11 cellular contexts compared by ENCODE assay signal in genomic region chr10:72315054-72315453, GRCh38. TPM values are rescaled to one million over a fixed set of nuclear protein-coding genes. Genes with fewer than 3 reads are reported as not detected.
A peak's percentile ranks its signal among the peaks of the same experiment; 100 is the strongest.
DNase-seq lines count a peak whose midpoint lies in the region; ATAC-seq, FAIRE-seq and TF ChIP-seq lines count a peak whose summit lies in the region.
"Had no signal": no experiment of that assay in that cellular context is flagged by ENCODE, and none has a peak within 500 bp of the region (broad histone marks: within the 10 kb centered on the region; RNA-seq: fewer than 3 reads in every experiment).

No MANE protein-coding gene starts in this region.

- no peaks in the 10 kb centered on the region for H3K27me3 ChIP-seq in endothelial cell of umbilical vein (ENCODE audit: control insufficient read depth in 2 of 2, insufficient read depth in 2 of 2, low read length in 2 of 2)
- no peaks in the 10 kb centered on the region for H3K27me3 ChIP-seq in ovary

- H3K4me3 ChIP-seq in A549 (no peak overlapping the region), endothelial cell of umbilical vein (replicated peaks in 1 of 3; ENCODE audit: insufficient read depth in 1 of 3, low read depth in 1 of 3, low read length in 3 of 3) (no peak overlapping the region), ovary (no peak overlapping the region)

- no peak for DNase-seq in A549 (ENCODE audit: low read depth in 1 of 2, low spot score in 1 of 2)
- DNase-seq in endothelial cell of umbilical vein (ENCODE audit: low read depth, low spot score) = no peak
- peak in 2 of 5 donors; percentile 47 to 64 for DNase-seq in ovary
- DNase-seq in anterior cingulate cortex (lab: John Stamatoyannopoulos, UW) = no peak
- DNase-seq: glutamatergic neuron; stimulated activated CD4-positive, alpha-beta T cell treated with anti-CD3 and anti-CD28 coated beads, Interleukin-2, amount 100 ng/mL, for 48 hours; T-helper 17 cell had no signal

- H4K20me1 ChIP-seq in endothelial cell of umbilical vein (replicated peaks; ENCODE audit: control insufficient read depth, extremely low read depth, insufficient read depth, low read length) = no peaks in the 10 kb centered on the region

- intact Hi-C loops in endothelial cell of umbilical vein (cut with micrococcal nuclease) (loop anchor here (5.0 kb wide), 1 partner anchor 143 kb away; no protein-coding TSS in a partner anchor), ovary (cut with DNase I) (no loop called here)

- CTCF ChIA-PET in A549 (lab: Yijun Ruan, JAX) = interaction anchor here (1.2 to 6.9 kb wide), 4 partner anchors 14 to 40 kb away, joined by 3 to 44 read pairs (median 9); no protein-coding TSS in a partner anchor
- CTCF ChIA-PET in endothelial cell of umbilical vein (lab: Charles Lee) = interaction anchor here (0.6 to 1.6 kb wide), 6 partner anchors 10 to 40 kb away, joined by 3 to 9 read pairs (median 4); no protein-coding TSS in a partner anchor

- TF ChIP-seq CTCF in A549 (IDR thresholded peaks at IDR 0.05) = no peak
- no peak for TF ChIP-seq CTCF in endothelial cell of umbilical vein (IDR thresholded peaks at IDR 0.05; ENCODE audit: extremely low read depth in 1 of 2, insufficient read depth in 1 of 2, low read depth in 1 of 2, low read length in 2 of 2)
- no peak for TF ChIP-seq CTCF in ovary (IDR thresholded peaks at IDR 0.05)

- peak overlapping the region; percentile 58 for H3K4me2 ChIP-seq in A549
- no peak overlapping the region for H3K4me2 ChIP-seq in endothelial cell of umbilical vein (ENCODE audit: insufficient read depth, low read length)

- no peaks in the 10 kb centered on the region for H3K79me2 ChIP-seq in endothelial cell of umbilical vein (ENCODE audit: control insufficient read depth, insufficient read depth, low read length)

- H2AFZ ChIP-seq in endothelial cell of umbilical vein (ENCODE audit: low read depth, low read length) = peak overlapping the region; percentile 2

- no peaks in the 10 kb centered on the region for H3K9me1 ChIP-seq in endothelial cell of umbilical vein (replicated peaks; ENCODE audit: control insufficient read depth, extremely low read depth, insufficient read depth, low read length)

- no peak for ATAC-seq in A549
- no peak for ATAC-seq in GM18520 (IDR thresholded peaks at IDR 0.05; ENCODE audit: unreplicated experiment)
- no peak for ATAC-seq in GM18873 (IDR thresholded peaks at IDR 0.05; ENCODE audit: low FRiP score, unreplicated experiment)
- no peak for ATAC-seq in GM21360 (IDR thresholded peaks at IDR 0.05; ENCODE audit: unreplicated experiment)
- ATAC-seq: T-helper 17 cell had no signal

- H3K9ac ChIP-seq in endothelial cell of umbilical vein (replicated peaks; ENCODE audit: extremely low read depth, insufficient read depth, low read length) = no peak overlapping the region

- no peaks in the 10 kb centered on the region for H3K36me3 ChIP-seq in endothelial cell of umbilical vein (ENCODE audit: control insufficient read depth in 2 of 2, extremely low read depth in 1 of 2, insufficient read depth in 2 of 2, low read length in 2 of 2)
- H3K36me3 ChIP-seq in ovary = no peaks in the 10 kb centered on the region

- WGBS in A549 (ENCODE audit: missing lambda C conversion rate) = 61% methylated on average over 7 of the region's 7 CpGs
- 52 to 56% (median 53%) methylated on average over 7 of the region's 7 CpGs for WGBS in ovary, 3 donors

- POLR2A ChIA-PET in A549 (lab: Yijun Ruan, JAX) = interaction anchor here (1.0 to 2.3 kb wide), 5 partner anchors 17 to 43 kb away, joined by 3 to 16 read pairs (median 9); partner anchors contain the start of gene DDIT4
- POLR2A ChIA-PET in endothelial cell of umbilical vein (lab: Charles Lee) = interaction anchor here (0.7 to 2.0 kb wide), 6 partner anchors 10 to 464 kb away, joined by 3 to 8 read pairs (median 5); partner anchors contain the start of genes DDIT4 and PSAP

- TF ChIP-seq POLR2A in A549 (IDR thresholded peaks at IDR 0.05; ENCODE audit: low read length) (no peak), endothelial cell of umbilical vein (IDR thresholded peaks at IDR 0.05; ENCODE audit: low read depth, low read length) (no peak), ovary (IDR thresholded peaks at IDR 0.05) (no peak)

- H3K4me1 ChIP-seq in A549 (peaks cover 70% of the 10 kb centered on the region), endothelial cell of umbilical vein (ENCODE audit: control insufficient read depth, extremely low read depth, insufficient read depth, low read length) (peaks cover 43% of the 10 kb centered on the region), ovary (ENCODE audit: insufficient read depth) (peaks cover 32% of the 10 kb centered on the region)

- TF ChIP-seq EP300 in A549 (IDR thresholded peaks at IDR 0.05) (no peak), Ishikawa (IDR thresholded peaks at IDR 0.05; ENCODE audit: borderline replicate concordance) (no peak), ovary (IDR thresholded peaks at IDR 0.05) (no peak)

- peak overlapping the region; percentile 98 to 99 for H3K27ac ChIP-seq in A549
- peak overlapping the region; percentile 35 for H3K27ac ChIP-seq in endothelial cell of umbilical vein (ENCODE audit: insufficient read depth, low read depth, low read length)
- peak overlapping the region; percentile 15 to 63 for H3K27ac ChIP-seq in ovary

- dilution Hi-C loops in endothelial cell of umbilical vein (cut with MboI; ENCODE audit: extremely low pct_ligation_motif_present, low sequenced_read_pairs) = no loop called here

- no peak for FAIRE-seq in A549 (lab: Jason Lieb, UNC)
- no peak for FAIRE-seq in endothelial cell of umbilical vein (lab: Jason Lieb, UNC)

- H3K9me3 ChIP-seq in A549 = no peaks in the 10 kb centered on the region
- H3K9me3 ChIP-seq in endothelial cell of umbilical vein (replicated peaks; ENCODE audit: control insufficient read depth, insufficient read depth, low read length) = no peaks in the 10 kb centered on the region
- no peaks in the 10 kb centered on the region for H3K9me3 ChIP-seq in ovary

- 0 out of 5 replicates have a peak, but pooled peaks of 1 of the 2 experiments have one; percentile 0 for TF ChIP-seq RAD21 in A549 (conservative IDR thresholded peaks at IDR 0.05 in 1 of 2, IDR thresholded peaks at IDR 0.05 in 1 of 2)
- no peak for TF ChIP-seq RAD21 in Ishikawa (IDR thresholded peaks at IDR 0.05; ENCODE audit: low read depth)

- BruUV-seq in endothelial cell of umbilical vein (replicated peaks; lab: Mats Ljungman, UMichigan) = no TSS peak

TF ChIP-seq in A549, 52 proteins besides CTCF, POLR2A, EP300 and RAD21 (continues in another document):
- TF ChIP-seq KDM5A (IDR thresholded peaks at IDR 0.05) = no peak

TF ChIP-seq in endothelial cell of umbilical vein, 7 proteins besides CTCF, POLR2A, EP300 and RAD21:
- TF ChIP-seq MAX (IDR thresholded peaks at IDR 0.05; ENCODE audit: insufficient read depth, insufficient read length) (no peak), EZH2 (IDR thresholded peaks at IDR 0.05; ENCODE audit: borderline replicate concordance, low read depth, low read length, severe bottlenecking) (no peak), MYC (IDR thresholded peaks at IDR 0.05; ENCODE audit: low read depth, low read length) (no peak), JUN (IDR thresholded peaks at IDR 0.05; ENCODE audit: borderline replicate concordance, insufficient read depth, insufficient read length, low read depth) (no peak), GATA2 (IDR thresholded peaks at IDR 0.05; ENCODE audit: insufficient read depth, insufficient read length, low read depth, low read length) (no peak), POLR2AphosphoS5 (IDR thresholded peaks at IDR 0.05; ENCODE audit: insufficient read depth, low read depth, low read length) (no peak), FOS (IDR thresholded peaks at IDR 0.05; ENCODE audit: borderline replicate concordance, insufficient read depth, low read length) (no peak)
TF ChIP-seq in endothelial cell of umbilical vein: peak in this region for 0.

RNA-seq across cellular contexts. Expression of gene DNAJB12, which starts 39.7 kb away (rescaled TPM):
- polyA plus RNA-seq in A549 (2011; rRNA removed) (21.5 and 24.4 TPM in 2 replicates), A549 (2017; fragmentation: RNase III; extraction: RNeasy Plus Mini Kit Qiagen cat#74134 plus additional on column Dnase treatment) (26.1 to 28.5 TPM (median 26.7 TPM) in 3 replicates), endothelial cell of umbilical vein (25.0 and 27.2 TPM in 2 replicates), ovary (10 to 100 TPM; 27.5 to 32.0 TPM)
- polyA plus RNA-seq in A549 (2012; cell fraction: cytosol; rRNA removed) = 26.6 and 31.3 TPM in 2 replicates
- polyA plus RNA-seq in A549 (2012; cell fraction: nucleus; rRNA removed) = 46.2 and 51.4 TPM in 2 replicates
- 31.6 and 32.2 TPM in 2 replicates for polyA minus RNA-seq in A549 (2011; rRNA and poly(A)+ RNA removed)
- total RNA-seq in endothelial cell of umbilical vein (44.2 and 45.2 TPM in 2 replicates), ovary (10 to 100 TPM; 27.6 to 46.4 (median 33.1) TPM)
- polyA plus RNA-seq in endothelial cell of umbilical vein (2011; cell fraction: cytosol; rRNA removed) = 28.7 and 29.4 TPM in 2 replicates
- 47.2 and 50.5 TPM in 2 replicates for polyA plus RNA-seq in endothelial cell of umbilical vein (2011; cell fraction: nucleus; rRNA removed)
- polyA plus RNA-seq in endothelial cell of umbilical vein (2012) = 23.5 and 23.7 TPM in 2 replicates
- 25.7 and 28.2 TPM in 2 replicates for polyA minus RNA-seq in endothelial cell of umbilical vein
- 20.3 TPM for polyA minus RNA-seq in endothelial cell of umbilical vein (2011; cell fraction: cytosol; rRNA and poly(A)+ RNA removed)
- 30.6 and 33.3 TPM in 2 replicates for polyA minus RNA-seq in endothelial cell of umbilical vein (2011; cell fraction: nucleus; rRNA and poly(A)+ RNA removed)

RNA-seq across cellular contexts. Expression of gene DDIT4, which starts 41.3 kb away (rescaled TPM):
- polyA plus RNA-seq in A549 (2011; rRNA removed) = 329 and 392 TPM in 2 replicates
- 189 and 275 TPM in 2 replicates for polyA plus RNA-seq in A549 (2012; cell fraction: cytosol; rRNA removed)
- polyA plus RNA-seq in A549 (2012; cell fraction: nucleus; rRNA removed) = 368 and 387 TPM in 2 replicates
- 188 to 239 TPM (median 238 TPM) in 3 replicates for polyA plus RNA-seq in A549 (2017; fragmentation: RNase III; extraction: RNeasy Plus Mini Kit Qiagen cat#74134 plus additional on column Dnase treatment)
- polyA minus RNA-seq in A549 (2011; rRNA and poly(A)+ RNA removed) = 299 and 339 TPM in 2 replicates
- total RNA-seq in endothelial cell of umbilical vein = 53.0 and 60.4 TPM in 2 replicates
- polyA plus RNA-seq in endothelial cell of umbilical vein = 64.2 and 65.3 TPM in 2 replicates
- 36.6 and 46.9 TPM in 2 replicates for polyA plus RNA-seq in endothelial cell of umbilical vein (2011; cell fraction: cytosol; rRNA removed)
- polyA plus RNA-seq in endothelial cell of umbilical vein (2011; cell fraction: nucleus; rRNA removed) = 55.1 and 67.4 TPM in 2 replicates
- 35.9 and 40.5 TPM in 2 replicates for polyA plus RNA-seq in endothelial cell of umbilical vein (2012)
- polyA minus RNA-seq in endothelial cell of umbilical vein = 64.6 and 66.6 TPM in 2 replicates
- 248 TPM for polyA minus RNA-seq in endothelial cell of umbilical vein (2011; cell fraction: cytosol; rRNA and poly(A)+ RNA removed)
- polyA minus RNA-seq in endothelial cell of umbilical vein (2011; cell fraction: nucleus; rRNA and poly(A)+ RNA removed) = 57.9 and 87.9 TPM in 2 replicates
- total RNA-seq in ovary = 1,000 to 10,000 TPM in 2 of 7 donors, 100 to 1,000 TPM in 5; 229 to 1,952 (median 524) TPM
- 100 to 1,000 TPM in 1 of 2 donors, 10 to 100 TPM in 1; 46.6 to 529 TPM for polyA plus RNA-seq in ovary

Comparison
In these comparisons a context has a peak if more than half of its experiments do, and no peak if none do; other contexts are left out.
1. H3K27ac ChIP-seq: peak in every context shown above with its lines; median percentile 98 in A549; 39 in ovary; 35 in endothelial cell of umbilical vein.